In genomic region chr6:33272358-33273128, GRCh38 we compare ENCODE assay signal across 8 cellular contexts. TPM values are rescaled to one million over a fixed set of nuclear protein-coding genes. Genes with fewer than 3 reads are reported as not detected.
DNase-seq lines count a peak whose midpoint lies in the region; ATAC-seq, FAIRE-seq and TF ChIP-seq lines count a peak whose summit lies in the region.

No MANE protein-coding gene starts in this region.

- peak overlapping the region; percentile 49 for H4K12ac ChIP-seq in trophoblast cell (ENCODE audit: low read depth, low read length)

- DNase-seq in Calu3 (no peak), SJCRH30 (no peak), esophagus muscularis mucosa (ENCODE audit: extremely low spot score) (no peak), trophoblast cell (no peak), pons (ENCODE audit: low spot score) (no peak), frontal cortex (ENCODE audit: low spot score in 2 of 2) (no peak), SK-N-DZ (ENCODE audit: low spot score) (no peak)

- peaks cover 79% of the 10 kb centered on the region for H3K36me3 Mint-ChIP-seq in Calu3 (ENCODE audit: insufficient read depth, unreplicated experiment)

- CTCF ChIA-PET in Calu3 (lab: Charles Lee) = interaction anchor here (0.6 to 1.2 kb wide), 5 partner anchors 17 to 138 kb away, joined by 3 read pairs; partner anchors contain the start of genes PFDN6, PHF1, RGL2 and WDR46

- peaks cover 7% of the 10 kb centered on the region for H3K4me1 ChIP-seq in SJCRH30
- peaks cover 55 to 72% (median 63%) of the 10 kb centered on the region in 4 donors for H3K4me1 ChIP-seq in esophagus muscularis mucosa
- peaks cover 3 to 5% of the 10 kb centered on the region in 2 experiments for H3K4me1 ChIP-seq in trophoblast cell (ENCODE audit: control insufficient read depth in 1 of 2, insufficient read depth in 2 of 2, low read length in 2 of 2)

- TF ChIP-seq CTCF in Calu3 (IDR thresholded peaks at IDR 0.05; ENCODE audit: unreplicated experiment) (no peak), esophagus muscularis mucosa (IDR thresholded peaks at IDR 0.05) (no peak)

- no peak for TF ChIP-seq POLR2A in esophagus muscularis mucosa (IDR thresholded peaks at IDR 0.05; ENCODE audit: low read depth)

- peaks cover 16% of the 10 kb centered on the region for H3K79me2 ChIP-seq in trophoblast cell (ENCODE audit: control insufficient read depth, insufficient read depth, low read length, poor library complexity)

- peak overlapping the region; percentile 72 for H3K4me3 ChIP-seq in SJCRH30
- peak overlapping the region; percentile 69 to 92 (median 72) for H3K4me3 ChIP-seq in esophagus muscularis mucosa
- H3K4me3 ChIP-seq in trophoblast cell (ENCODE audit: low read depth, low read length) = peak overlapping the region; percentile 76

- H3K4me1 Mint-ChIP-seq in Calu3 (ENCODE audit: low read depth, unreplicated experiment) = peaks cover 69% of the 10 kb centered on the region

- peaks cover 17% of the 10 kb centered on the region for H3K79me1 ChIP-seq in trophoblast cell (ENCODE audit: low read length)

- FAIRE-seq in frontal cortex (lab: Jason Lieb, UNC) = no peak

- no peak overlapping the region for H2BK12ac ChIP-seq in trophoblast cell (ENCODE audit: low read length)

- peak overlapping the region; percentile 59 for H3K14ac ChIP-seq in trophoblast cell (ENCODE audit: low read length)

- H3K18ac ChIP-seq in trophoblast cell (ENCODE audit: low read length) = no peak overlapping the region

- H3K9ac ChIP-seq in trophoblast cell (ENCODE audit: low read length) = peak overlapping the region; percentile 97

- H3K27ac ChIP-seq in SJCRH30 (peak overlapping the region; percentile 84), esophagus muscularis mucosa (replicated peaks in 1 of 4) (peak overlapping the region; percentile 87 to 96 (median 90)), trophoblast cell (ENCODE audit: low read depth, low read length) (peak overlapping the region; percentile 35)

- peak overlapping the region; percentile 33 for H2AFZ ChIP-seq in trophoblast cell (ENCODE audit: insufficient read depth, low read length, poor library complexity)

- 19% methylated on average over 15 of the region's 15 CpGs for WGBS in esophagus muscularis mucosa
- WGBS in trophoblast cell (ENCODE audit: extremely low coverage, insufficient coverage, insufficient read length) = no CpG with 5 or more reads among the region's 15 CpGs

- peak overlapping the region; percentile 58 for H2BK5ac ChIP-seq in trophoblast cell (ENCODE audit: low read depth, low read length, poor library complexity)

- peak overlapping the region; percentile 8 for H2AK5ac ChIP-seq in trophoblast cell (ENCODE audit: low read length)

- peak overlapping the region; percentile 94 for H3K4me3 Mint-ChIP-seq in Calu3 (ENCODE audit: low read depth, unreplicated experiment)

- no peak for ATAC-seq in GM19023 (IDR thresholded peaks at IDR 0.05; ENCODE audit: unreplicated experiment)

- peak overlapping the region; percentile 73 for H3K4ac ChIP-seq in trophoblast cell (ENCODE audit: low read depth, low read length)

- H3K23ac ChIP-seq in trophoblast cell (ENCODE audit: low read length) = no peak overlapping the region

- H3K9me3 ChIP-seq in SJCRH30 (replicated peaks) = no peaks in the 10 kb centered on the region
- no peaks in the 10 kb centered on the region for H3K9me3 ChIP-seq in esophagus muscularis mucosa
- no peaks in the 10 kb centered on the region for H3K9me3 ChIP-seq in trophoblast cell (ENCODE audit: insufficient read depth, low read depth, low read length)

- H3K9me3 Mint-ChIP-seq in Calu3 (ENCODE audit: low read depth, unreplicated experiment) = no peaks in the 10 kb centered on the region

- no peaks in the 10 kb centered on the region for H3K27me3 ChIP-seq in SJCRH30
- H3K27me3 ChIP-seq in esophagus muscularis mucosa = no peaks in the 10 kb centered on the region
- no peaks in the 10 kb centered on the region for H3K27me3 ChIP-seq in trophoblast cell (ENCODE audit: insufficient read depth, low read length)

- TF ChIP-seq EP300 in esophagus muscularis mucosa (IDR thresholded peaks at IDR 0.05) = no peak

- BruUV-seq in Calu3 (replicated peaks; lab: Mats Ljungman, UMichigan) = TSS peak; percentile 69

- peaks cover 49% of the 10 kb centered on the region for H3K36me3 ChIP-seq in SJCRH30
- H3K36me3 ChIP-seq in esophagus muscularis mucosa = peaks cover 35 to 56% (median 45%) of the 10 kb centered on the region in 4 donors
- H3K36me3 ChIP-seq in trophoblast cell (ENCODE audit: control insufficient read depth in 1 of 2, insufficient read depth in 2 of 2, low read length in 2 of 2) = peaks cover 30 to 41% of the 10 kb centered on the region in 2 experiments

- intact Hi-C loops in Calu3 (cut with micrococcal nuclease; ENCODE audit: unreplicated experiment) (no loop called here), esophagus muscularis mucosa (cut with DNase I) (loop anchor here (5.0 kb wide), 1 partner anchor 40 kb away; the partner anchor contains the start of gene TAPBP)

- H2BK120ac ChIP-seq in trophoblast cell (ENCODE audit: insufficient read depth, low read length, poor library complexity) = peak overlapping the region; percentile 3

- peak overlapping the region; percentile 80 for H4K91ac ChIP-seq in trophoblast cell (ENCODE audit: low read depth, low read length)

- peak overlapping the region; percentile 73 for H4K8ac ChIP-seq in trophoblast cell (ENCODE audit: low read depth, low read length)

- H3K4me2 ChIP-seq in trophoblast cell (ENCODE audit: low read length) = peak overlapping the region; percentile 71

- peak overlapping the region; percentile 100 for H3K27ac Mint-ChIP-seq in Calu3 (ENCODE audit: unreplicated experiment)

- peaks cover 13% of the 10 kb centered on the region for H3K27me3 Mint-ChIP-seq in Calu3 (ENCODE audit: unreplicated experiment)

RNA-seq across cellular contexts. Expression of gene RPS18, which starts 0.7 kb away (rescaled TPM):
- 2,667 and 2,688 TPM in 2 replicates for total RNA-seq in Calu3 (2022)
- total RNA-seq in SJCRH30 (2014; rRNA removed; shearing (Covaris generic)) = 5,924 and 6,385 TPM in 2 replicates
- total RNA-seq in esophagus muscularis mucosa = 1,000 to 10,000 TPM; 1,642 to 3,082 (median 2,562) TPM
- polyA plus RNA-seq in trophoblast cell (2013) = 5,560 and 5,594 TPM in 2 replicates
- total RNA-seq in frontal cortex = 4,003 TPM
- polyA plus RNA-seq in SK-N-DZ (2014; cell fraction: cytosol; rRNA removed) = 7,428 and 7,555 TPM in 2 replicates
- 3,035 and 5,193 TPM in 2 replicates for polyA plus RNA-seq in SK-N-DZ (2014; cell fraction: nucleus; rRNA removed)

RNA-seq across cellular contexts. Expression of gene VPS52, which starts 0.9 kb away (rescaled TPM):
- 99.7 and 104 TPM in 2 replicates for total RNA-seq in Calu3 (2022)
- total RNA-seq in SJCRH30 (2014; rRNA removed; shearing (Covaris generic)) = 32.7 and 33.8 TPM in 2 replicates
- 10 to 100 TPM; 22.5 to 34.9 (median 31.8) TPM for total RNA-seq in esophagus muscularis mucosa
- polyA plus RNA-seq in trophoblast cell (2013) = 38.7 and 41.6 TPM in 2 replicates
- 24.9 TPM for total RNA-seq in frontal cortex
- 36.0 and 38.6 TPM in 2 replicates for polyA plus RNA-seq in SK-N-DZ (2014; cell fraction: cytosol; rRNA removed)
- polyA plus RNA-seq in SK-N-DZ (2014; cell fraction: nucleus; rRNA removed) = 104 and 130 TPM in 2 replicates

RNA-seq across cellular contexts. Expression of gene B3GALT4, which starts 4.4 kb away (rescaled TPM):
- total RNA-seq in Calu3 (2022) (18.2 and 21.6 TPM in 2 replicates), esophagus muscularis mucosa (10 to 100 TPM; 13.1 to 26.8 (median 24.2) TPM), frontal cortex (9.0 TPM)
- 0.84 and 0.95 TPM in 2 replicates for total RNA-seq in SJCRH30 (2014; rRNA removed; shearing (Covaris generic))
- polyA plus RNA-seq in trophoblast cell (2013) = 4.4 TPM in 2 replicates
- 0.12 and 0.42 TPM in 2 replicates for polyA plus RNA-seq in SK-N-DZ (2014; cell fraction: cytosol; rRNA removed)
- polyA plus RNA-seq in SK-N-DZ (2014; cell fraction: nucleus; rRNA removed) = 0.19 and 0.38 TPM in 2 replicates

RNA-seq across cellular contexts. Expression of gene WDR46, which starts 16.5 kb away (rescaled TPM):
- total RNA-seq in Calu3 (2022) (124 and 125 TPM in 2 replicates), esophagus muscularis mucosa (10 to 100 TPM; 30.5 to 42.6 (median 35.7) TPM), frontal cortex (42.4 TPM)
- total RNA-seq in SJCRH30 (2014; rRNA removed; shearing (Covaris generic)) = 54.6 and 61.5 TPM in 2 replicates
- polyA plus RNA-seq in trophoblast cell (2013) = 60.7 and 63.5 TPM in 2 replicates
- 105 and 106 TPM in 2 replicates for polyA plus RNA-seq in SK-N-DZ (2014; cell fraction: cytosol; rRNA removed)
- polyA plus RNA-seq in SK-N-DZ (2014; cell fraction: nucleus; rRNA removed) = 200 and 246 TPM in 2 replicates

RNA-seq across cellular contexts. Expression of gene PFDN6, which starts 16.9 kb away (rescaled TPM):
- total RNA-seq in Calu3 (2022) (141 and 168 TPM in 2 replicates), esophagus muscularis mucosa (10 to 100 TPM; 29.1 to 54.2 (median 43.7) TPM), frontal cortex (31.0 TPM)
- total RNA-seq in SJCRH30 (2014; rRNA removed; shearing (Covaris generic)) = 102 and 104 TPM in 2 replicates
- polyA plus RNA-seq in trophoblast cell (2013) = 67.7 and 69.0 TPM in 2 replicates
- polyA plus RNA-seq in SK-N-DZ (2014; cell fraction: cytosol; rRNA removed) = 107 and 170 TPM in 2 replicates
- 81.3 and 118 TPM in 2 replicates for polyA plus RNA-seq in SK-N-DZ (2014; cell fraction: nucleus; rRNA removed)

Comparison
In these comparisons a context has a peak if more than half of its experiments do, and no peak if none do; other contexts are left out.
1. H3K27ac ChIP-seq: peak in every context shown above with its lines; median percentile 90 in esophagus muscularis mucosa; 84 in SJCRH30; 35 in trophoblast cell.